Comparison of ENCODE assay signal across 27 cellular contexts in the genomic region with DNA sequence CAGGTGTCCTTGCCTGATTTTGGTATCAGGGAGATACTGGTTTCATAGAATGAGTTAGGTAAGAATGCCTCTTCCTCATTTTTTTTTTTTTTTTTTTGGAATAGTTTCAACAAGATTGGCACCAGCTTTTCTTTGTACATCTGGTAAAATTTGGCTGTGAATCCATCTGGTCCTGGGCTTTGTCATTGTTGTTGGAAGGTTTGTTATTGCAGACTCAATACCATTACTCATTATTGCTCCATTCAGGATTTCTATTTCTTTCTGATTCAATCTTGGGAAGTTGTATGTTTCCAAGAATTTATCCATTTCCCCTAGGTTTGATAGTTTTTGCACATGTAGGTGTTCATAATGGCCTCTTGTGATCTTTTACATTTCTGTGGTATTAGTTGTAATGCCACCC.
"Had no signal": no experiment of that assay in that cellular context is flagged by ENCODE, and none has a peak within 500 bp of the region (broad histone marks: within the 10 kb centered on the region; RNA-seq: fewer than 3 reads in every experiment).

No MANE protein-coding gene starts in this region.

- H3K4me1 ChIP-seq: esophagus squamous epithelium, heart right ventricle, neural progenitor cell, right atrium auricular region, stomach, thyroid gland, upper lobe of right lung had no signal

- H3K9ac ChIP-seq: neural progenitor cell had no signal

- H2AFZ ChIP-seq: neural progenitor cell had no signal

- H3K27ac ChIP-seq: epithelial cell of prostate, esophagus squamous epithelium, heart right ventricle, neural progenitor cell, right atrium auricular region, stomach, thyroid gland, upper lobe of right lung, VCaP had no signal

- DNase-seq: activated CD4-positive, alpha-beta T cell treated with anti-CD3 and anti-CD28 coated beads for 48 hours; activated CD4-positive, alpha-beta T cell treated with anti-CD3 and anti-CD28 coated beads, Interleukin-2, amount 50 U/mL, for 48 hours; activated CD8-positive, alpha-beta memory T cell treated with anti-CD3 and anti-CD28 coated beads, Interleukin-2, amount 50 U/mL, for 4 hours; activated gamma-delta T cell treated with Interleukin-2 at 50 U/mL for 16 hours; activated naive CD4-positive, alpha-beta T cell treated with anti-CD3 and anti-CD28 coated beads, Interleukin-2, amount 50 U/mL, for 16 hours; activated T-cell treated with anti-CD3 and anti-CD28 coated beads, Interleukin-2, amount 50 U/mL, for 24 hours; amniotic stem cell; central memory CD4-positive, alpha-beta T cell; endodermal cell; esophagus squamous epithelium; foreskin melanocyte; heart right ventricle; naive thymus-derived CD8-positive, alpha-beta T cell; occipital lobe; stimulated activated CD4-positive, alpha-beta T cell treated with anti-CD3 and anti-CD28 coated beads, Interleukin-1b, Interleukin-23, amount 100 ng/mL, for 48 hours; stimulated activated CD4-positive, alpha-beta T cell treated with anti-CD3 and anti-CD28 coated beads, Interleukin-4, amount 100 ng/mL, for 4 hours; stimulated activated CD8-positive, alpha-beta memory T cell treated with anti-CD3 and anti-CD28 coated beads, Interleukin-4, amount 100 ng/mL, for 48 hours; stimulated activated naive B cell treated with anti-CD40 and anti-IgM and Interleukin-4, amounts not matched to agents 10 μg/mL and 1 μg/mL and 100 μg/mL, for 72 hours; stomach; T-helper 9 cell; thyroid gland; upper lobe of right lung had no signal

- H3K4me3 ChIP-seq: esophagus squamous epithelium, heart right ventricle, neural progenitor cell, right atrium auricular region, smooth muscle cell, stomach, thyroid gland, upper lobe of right lung had no signal

- ATAC-seq: heart right ventricle; naive thymus-derived CD8-positive, alpha-beta T cell; stimulated activated naive B cell treated with anti-CD40 and anti-IgM and Interleukin-4, amounts not matched to agents 10 μg/mL and 1 μg/mL and 100 μg/mL, for 72 hours; upper lobe of right lung had no signal

- H3K27me3 ChIP-seq: esophagus squamous epithelium, heart right ventricle, neural progenitor cell, right atrium auricular region, stomach, thyroid gland, upper lobe of right lung had no signal

- H3K9me3 ChIP-seq: esophagus squamous epithelium, thyroid gland had no signal

- H3K36me3 ChIP-seq: esophagus squamous epithelium, heart right ventricle, neural progenitor cell, right atrium auricular region, stomach, thyroid gland, upper lobe of right lung had no signal

- H3K4me2 ChIP-seq: neural progenitor cell, smooth muscle cell had no signal
